Comparison of ENCODE assay signal across 8 cellular contexts in genomic region chr4:128287159-128287870, GRCh38. TPM values are rescaled to one million over a fixed set of nuclear protein-coding genes. Genes with fewer than 3 reads are reported as not detected.
DNase-seq lines count a peak whose midpoint lies in the region; FAIRE-seq and TF ChIP-seq lines count a peak whose summit lies in the region.

PGRMC2 (minus strand) TSS chr4:128287813; CDS start chr4:128287790, 23 bp downstream.

- TF ChIP-seq CTCF in fibroblast of pulmonary artery (IDR thresholded peaks at IDR 0.05; ENCODE audit: low read length, missing control alignments) (no peak), neural cell (IDR thresholded peaks at IDR 0.05; ENCODE audit: poor library complexity, severe bottlenecking) (no peak)

- no peaks in the 10 kb centered on the region for H3F3A ChIP-seq in neural cell (ENCODE audit: insufficient read depth, low read length, poor library complexity, severe bottlenecking)

- H3K4me3 Mint-ChIP-seq in CD8-positive, alpha-beta memory T cell, result peak within 1 kb of the TSS; percentile 79 to 97 (median 89)
- H3K4me3 Mint-ChIP-seq in activated CD4-positive, alpha-beta T cell treated with anti-CD3 and anti-CD28 coated beads, Interleukin-2, amount 10 ng/mL, durations not matched to agents 24 days and 14 days, result peak within 1 kb of the TSS; percentile 85

- CTCF ChIA-PET in CD8-positive, alpha-beta memory T cell (lab: Charles Lee), result no interaction called here

- no peaks in the 10 kb centered on the region for H3K27me3 Mint-ChIP-seq in CD8-positive, alpha-beta memory T cell
- no peaks in the 10 kb centered on the region for H3K27me3 Mint-ChIP-seq in activated CD4-positive, alpha-beta T cell treated with anti-CD3 and anti-CD28 coated beads, Interleukin-2, amount 10 ng/mL, durations not matched to agents 24 days and 14 days

- no peaks in the 10 kb centered on the region for H4K20me1 ChIP-seq in neural cell (ENCODE audit: insufficient read depth)

- H3K4me2 ChIP-seq in neural cell (ENCODE audit: low read length), result peak within 1 kb of the TSS; percentile 94

- H3K9me3 ChIP-seq in CD8-positive, alpha-beta memory T cell (ENCODE audit: low read length), result no peaks in the 10 kb centered on the region
- no peaks in the 10 kb centered on the region for H3K9me3 ChIP-seq in neural cell (ENCODE audit: low read length)

- POLR2A ChIA-PET in CD8-positive, alpha-beta memory T cell (lab: Charles Lee), result interaction anchor here (0.6 to 2.3 kb wide), 4 partner anchors 227 to 806 kb away, joined by 4 to 8 read pairs (median 4); partner anchors contain the start of genes ABHD18, LARP1B, MFSD8 and SCLT1

- H3K36me3 Mint-ChIP-seq in CD8-positive, alpha-beta memory T cell, result peaks cover 0 to 20% (median 1%) of the 10 kb centered on the region in 3 donors
- H3K36me3 Mint-ChIP-seq in activated CD4-positive, alpha-beta T cell treated with anti-CD3 and anti-CD28 coated beads, Interleukin-2, amount 10 ng/mL, durations not matched to agents 24 days and 14 days (ENCODE audit: low read depth), result peaks cover 17% of the 10 kb centered on the region

- TF ChIP-seq RAD21 in neural cell (conservative IDR thresholded peaks at IDR 0.05), result no peak

- peaks cover 44 to 51% (median 50%) of the 10 kb centered on the region in 3 donors for H3K4me1 Mint-ChIP-seq in CD8-positive, alpha-beta memory T cell
- H3K4me1 Mint-ChIP-seq in activated CD4-positive, alpha-beta T cell treated with anti-CD3 and anti-CD28 coated beads, Interleukin-2, amount 10 ng/mL, durations not matched to agents 24 days and 14 days, result peaks cover 21% of the 10 kb centered on the region

- peak within 1 kb of the TSS; percentile 94 for H3K27ac ChIP-seq in CD8-positive, alpha-beta memory T cell (ENCODE audit: low read depth, low read length)
- H3K27ac ChIP-seq in neural cell (ENCODE audit: low read length), result peak within 1 kb of the TSS; percentile 81

- H3K4me1 ChIP-seq in CD8-positive, alpha-beta memory T cell (ENCODE audit: insufficient read depth, low read length), result peaks cover 24% of the 10 kb centered on the region

- H2AFZ ChIP-seq in neural cell (ENCODE audit: low read depth, low read length), result peak within 1 kb of the TSS; percentile 38

- no peak for TF ChIP-seq EP300 in neural cell (conservative IDR thresholded peaks at IDR 0.05; ENCODE audit: poor library complexity, severe bottlenecking)

- H3K9me2 ChIP-seq in neural cell (ENCODE audit: insufficient read depth, low read length), result no peaks in the 10 kb centered on the region

- peaks cover 47% of the 10 kb centered on the region for H3K79me2 ChIP-seq in neural cell (replicated peaks; ENCODE audit: insufficient read depth, low read length)

- H3K9me3 Mint-ChIP-seq in CD8-positive, alpha-beta memory T cell, result no peaks in the 10 kb centered on the region
- H3K9me3 Mint-ChIP-seq in activated CD4-positive, alpha-beta T cell treated with anti-CD3 and anti-CD28 coated beads, Interleukin-2, amount 10 ng/mL, durations not matched to agents 24 days and 14 days, result no peaks in the 10 kb centered on the region

- H3K4me3 ChIP-seq in CD8-positive, alpha-beta memory T cell (ENCODE audit: low read length), result peak within 1 kb of the TSS; percentile 57
- H3K4me3 ChIP-seq in fibroblast of pulmonary artery (replicated peaks; ENCODE audit: low read depth, low read length) (peak within 1 kb of the TSS; percentile 77), neural cell (ENCODE audit: low read length) (peak within 1 kb of the TSS; percentile 83)

- no peak for DNase-seq in CD8-positive, alpha-beta memory T cell
- DNase-seq in GM19239 (ENCODE audit: insufficient read length, low spot score), result no peak
- peak; percentile 32 for DNase-seq in HT-29 (ENCODE audit: low spot score)
- no peak for DNase-seq in activated CD4-positive, alpha-beta T cell treated with anti-CD3 and anti-CD28 coated beads, Interleukin-2, amount 10 ng/mL, durations not matched to agents 24 days and 14 days
- DNase-seq in fibroblast of pulmonary artery (ENCODE audit: low read depth), result peak; percentile 35
- DNase-seq in NOMO-1 treated with dmso at 0.1 percent for 144 hours (lab: John Stamatoyannopoulos, UW; ENCODE audit: unreplicated experiment), result no peak
- DNase-seq in NCI-H1694 treated with DMSO at 0.1 percent for 48 hours (lab: John Stamatoyannopoulos, UW), result no peak

- FAIRE-seq in GM19239 (lab: Jason Lieb, UNC), result peak; percentile 75

- no peaks in the 10 kb centered on the region for H3K36me3 ChIP-seq in CD8-positive, alpha-beta memory T cell (ENCODE audit: insufficient read depth, low read length)
- no peaks in the 10 kb centered on the region for H3K36me3 ChIP-seq in neural cell (ENCODE audit: insufficient read depth, low read length)

- peak within 1 kb of the TSS; percentile 86 to 100 (median 98) for H3K27ac Mint-ChIP-seq in CD8-positive, alpha-beta memory T cell
- peak within 1 kb of the TSS; percentile 94 for H3K27ac Mint-ChIP-seq in activated CD4-positive, alpha-beta T cell treated with anti-CD3 and anti-CD28 coated beads, Interleukin-2, amount 10 ng/mL, durations not matched to agents 24 days and 14 days

- intact Hi-C loops in activated CD4-positive, alpha-beta T cell treated with anti-CD3 and anti-CD28 coated beads, Interleukin-2, amount 10 ng/mL, durations not matched to agents 24 days and 14 days (cut with micrococcal nuclease), result loop anchor here (1.0 to 5.0 kb wide), 3 partner anchors 505 to 806 kb away; partner anchors contain the start of genes HSPA4L and SCLT1

- no peaks in the 10 kb centered on the region for H3K27me3 ChIP-seq in CD8-positive, alpha-beta memory T cell (ENCODE audit: insufficient read depth, low read length, poor library complexity, severe bottlenecking)
- H3K27me3 ChIP-seq in neural cell (ENCODE audit: insufficient read depth, low read depth, low read length), result no peaks in the 10 kb centered on the region

- H3K9ac ChIP-seq in neural cell (ENCODE audit: low read length), result peak within 1 kb of the TSS; percentile 80

TF ChIP-seq in neural cell, 6 proteins besides CTCF, POLR2A, EP300 and RAD21:
- TF ChIP-seq POLR2AphosphoS5 (IDR thresholded peaks at IDR 0.05) (peak; percentile 92), MXI1 (conservative IDR thresholded peaks at IDR 0.05; ENCODE audit: poor library complexity, severe bottlenecking) (no peak), REST (IDR thresholded peaks at IDR 0.05; ENCODE audit: borderline replicate concordance) (no peak), TAF1 (IDR thresholded peaks at IDR 0.05; ENCODE audit: low read depth) (peak; percentile 59), SMC3 (conservative IDR thresholded peaks at IDR 0.05; ENCODE audit: poor library complexity) (peak; percentile 21), EZH2 (IDR thresholded peaks at IDR 0.05; ENCODE audit: borderline replicate concordance, insufficient read depth, low read length, poor library complexity, severe bottlenecking) (no peak)
TF ChIP-seq in neural cell: peak in this region for 3.

RNA-seq across cellular contexts. Expression of gene PGRMC2, which starts in this region (rescaled TPM):
- 10 to 100 TPM; 36.9 to 40.5 TPM for total RNA-seq in CD8-positive, alpha-beta memory T cell
- polyA plus RNA-seq in CD8-positive, alpha-beta memory T cell, result 23.6 TPM
- total RNA-seq in HT-29 (2014; rRNA removed; shearing (Covaris generic)), result 5.6 and 9.6 TPM in 2 replicates
- total RNA-seq in activated CD4-positive, alpha-beta T cell treated with anti-CD3 and anti-CD28 coated beads, Interleukin-2, amount 10 ng/mL, durations not matched to agents 24 days and 14 days, result 44.7 and 48.4 TPM in 2 replicates
- polyA plus RNA-seq in neural cell, result 16.5 and 19.8 TPM in 2 replicates
- 17.3 and 17.4 TPM in 2 replicates for polyA minus RNA-seq in neural cell

Comparison
In these comparisons a context has a peak if more than half of its experiments do, and no peak if none do; other contexts are left out.
1. DNase-seq: peak in HT-29 (single experiment) and fibroblast of pulmonary artery (single experiment); none in CD8-positive, alpha-beta memory T cell (0 of 5), GM19239 (single experiment), activated CD4-positive, alpha-beta T cell treated with anti-CD3 and anti-CD28 coated beads, Interleukin-2, amount 10 ng/mL, durations not matched to agents 24 days and 14 days (single experiment), NOMO-1 treated with dmso at 0.1 percent for 144 hours (single experiment) and NCI-H1694 treated with DMSO at 0.1 percent for 48 hours (single experiment).
2. Peak in every context shown above with its lines, with median percentiles within 50 percentile points of each other: H3K4me3 ChIP-seq.